Comparison of ENCODE assay signal across 1 cellular context in the genomic region with DNA sequence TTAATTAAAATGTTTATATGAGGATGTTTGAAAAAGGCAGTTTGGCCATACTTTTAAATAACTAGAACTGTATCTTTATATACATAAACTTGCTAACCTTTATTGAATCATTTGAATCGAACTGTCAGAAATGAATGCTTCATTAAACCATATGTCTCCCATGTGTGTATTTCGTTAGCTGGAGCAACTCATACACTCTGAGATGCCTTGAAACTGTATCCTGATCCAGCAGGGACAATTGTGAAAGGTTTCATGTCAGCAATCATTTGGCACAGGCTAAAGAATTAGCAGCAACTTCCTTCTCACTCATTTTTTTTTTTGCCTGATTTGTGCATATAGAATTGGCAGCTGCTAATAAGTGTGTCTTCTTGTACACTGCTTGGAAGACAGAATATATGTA.
TF ChIP-seq lines count a peak whose summit lies in the region.

No MANE protein-coding gene starts in this region.

TF ChIP-seq in H1, 55 proteins besides CTCF, POLR2A, EP300 and RAD21:
- TF ChIP-seq KDM4A (IDR thresholded peaks at IDR 0.05; ENCODE audit: low read depth, low read length, severe bottlenecking): no peak
- no peak for TF ChIP-seq SIN3A (conservative IDR thresholded peaks at IDR 0.05 in 1 of 2, IDR thresholded peaks at IDR 0.05 in 1 of 2; ENCODE audit: low read depth in 1 of 2, low read length in 2 of 2)
- no peak for TF ChIP-seq GABPA (IDR thresholded peaks at IDR 0.05; ENCODE audit: borderline replicate concordance, insufficient read depth, low read length)
